In genomic region chr10:49691588-49691987, GRCh38 we compare ENCODE assay signal across 25 cellular contexts. TPM values are rescaled to one million over a fixed set of nuclear protein-coding genes. Genes with fewer than 3 reads are reported as not detected.
DNase-seq lines count a peak whose midpoint lies in the region; ATAC-seq, FAIRE-seq and TF ChIP-seq lines count a peak whose summit lies in the region.
"Had no signal": no experiment of that assay in that cellular context is flagged by ENCODE, and none has a peak within 500 bp of the region (broad histone marks: within the 10 kb centered on the region; RNA-seq: fewer than 3 reads in every experiment).

No MANE protein-coding gene starts in this region.

- H3F3A ChIP-seq in GM23338 (replicated peaks; ENCODE audit: low read depth) = no peaks in the 10 kb centered on the region; the same call in 1 of the 2 replicates

- TF ChIP-seq CTCF in GM23338 (conservative IDR thresholded peaks at IDR 0.05; ENCODE audit: low read depth in 2 of 2) (no peak), H1 (IDR thresholded peaks at IDR 0.05; ENCODE audit: control extremely low read depth in 1 of 3, insufficient read depth in 1 of 3, low read depth in 1 of 3, low read length in 3 of 3) (no peak)

- no peak overlapping the region for H2BK120ac ChIP-seq in H1 (replicated peaks; ENCODE audit: low read depth, low read length)
- H2BK120ac ChIP-seq in neuronal stem cell (ENCODE audit: low read depth, low read length) = no peak overlapping the region

- H4K91ac ChIP-seq in H1 (replicated peaks; ENCODE audit: insufficient read length, low read length) = no peak overlapping the region
- no peak overlapping the region for H4K91ac ChIP-seq in neuronal stem cell (ENCODE audit: low read depth, low read length, poor library complexity)

- H2BK5ac ChIP-seq in H1 (ENCODE audit: low read depth, low read length) (no peak overlapping the region), neuronal stem cell (ENCODE audit: low read length) (no peak overlapping the region)

- peaks cover 35% of the 10 kb centered on the region for H3K9me3 Mint-ChIP-seq in GM23338
- H3K9me3 Mint-ChIP-seq in stimulated activated memory B cell treated with anti-CD40 and anti-IgM and Interleukin-4, amounts not matched to agents 10 μg/mL and 1 μg/mL and 100 μg/mL, for 72 hours = peaks cover 7% of the 10 kb centered on the region
- peaks cover 6% of the 10 kb centered on the region for H3K9me3 Mint-ChIP-seq in activated naive CD8-positive, alpha-beta T cell treated with anti-CD3 and anti-CD28 coated beads, Interleukin-2, amount 50 U/mL, for 24 hours
- H3K9me3 Mint-ChIP-seq in T-helper 2 cell treated with Interferon-gamma antibody and Interleukin-4, amounts not matched to agents 5 μg/mL and 100 μg/mL, for 36 hours = no peaks in the 10 kb centered on the region

- no peaks in the 10 kb centered on the region for H3K79me1 ChIP-seq in H1 (ENCODE audit: low read depth, low read length)
- H3K79me1 ChIP-seq in neuronal stem cell (ENCODE audit: low read depth, low read length) = peaks cover 1% of the 10 kb centered on the region

- no peaks in the 10 kb centered on the region for H3K23me2 ChIP-seq in H1 (ENCODE audit: low read depth, low read length)

- FAIRE-seq in H1 (lab: Jason Lieb, UNC) = no peak
- FAIRE-seq: A549, D721Med, GM12878 had no signal

- no peak overlapping the region for H4K8ac ChIP-seq in H1 (ENCODE audit: extremely low read depth, insufficient read depth, low read length)
- no peak overlapping the region for H4K8ac ChIP-seq in neuronal stem cell (ENCODE audit: low read depth, low read length)

- H4K5ac ChIP-seq in H1 (ENCODE audit: insufficient read length, low read depth, low read length) = no peak overlapping the region

- H3K4me1 ChIP-seq in GM23338 (ENCODE audit: insufficient read depth) = peaks cover 36% of the 10 kb centered on the region
- peaks cover 22 to 36% (median 25%) of the 10 kb centered on the region in 4 experiments for H3K4me1 ChIP-seq in H1 (replicated peaks in 1 of 4; ENCODE audit: control insufficient read depth in 3 of 4, insufficient read depth in 4 of 4, low read length in 3 of 4)
- peaks cover 0 to 7% of the 10 kb centered on the region in 2 donors for H3K4me1 ChIP-seq in neuronal stem cell (ENCODE audit: control insufficient read depth in 2 of 2, insufficient read depth in 1 of 2, low read depth in 1 of 2, low read length in 2 of 2)
- H3K4me1 ChIP-seq: A549; BE2C; BLaER1 treated with 17β-estradiol and CSF1 and Interleukin-3, amounts not matched to agents 10 nM and 100 nM had no signal

- H3K18ac ChIP-seq in H1 (ENCODE audit: extremely low read depth, low read length) = no peak overlapping the region; the same call in 1 of the 2 replicates
- H3K18ac ChIP-seq in neuronal stem cell (ENCODE audit: low read length) = peak overlapping the region; percentile 50

- H3K4ac ChIP-seq in H1 (replicated peaks; ENCODE audit: insufficient read length, low read depth, low read length) (no peak overlapping the region), neuronal stem cell (ENCODE audit: low read length) (no peak overlapping the region)

- H2BK12ac ChIP-seq in H1 (ENCODE audit: low read depth, low read length) (no peak overlapping the region), neuronal stem cell (ENCODE audit: low read length) (no peak overlapping the region)

- H2BK15ac ChIP-seq in H1 (ENCODE audit: low read length) (no peak overlapping the region), neuronal stem cell (ENCODE audit: low read length) (no peak overlapping the region)

- H3K27ac ChIP-seq in GM23338 (ENCODE audit: low read depth) = no peak overlapping the region
- no peak overlapping the region for H3K27ac ChIP-seq in H1 (ENCODE audit: low read depth, low read length)
- no peak overlapping the region for H3K27ac ChIP-seq in neuronal stem cell (replicated peaks; ENCODE audit: low read length)
- H3K27ac ChIP-seq: A549; BLaER1 treated with 17β-estradiol and CSF1 and Interleukin-3, amounts not matched to agents 10 nM and 100 nM had no signal

- peak overlapping the region; percentile 43; the same call in 1 of the 2 replicates for H3K4me3 ChIP-seq in GM23338
- peak overlapping the region in 2 of 4 experiments; percentile 1 to 51; a peak in 1 of 8 replicates for H3K4me3 ChIP-seq in H1 (ENCODE audit: extremely low read depth in 1 of 4, insufficient read depth in 2 of 4, low read depth in 3 of 4, low read length in 4 of 4)
- no peak overlapping the region for H3K4me3 ChIP-seq in neuronal stem cell (ENCODE audit: low read length in 2 of 2)
- H3K4me3 ChIP-seq: A549; BLaER1 treated with 17β-estradiol and CSF1 and Interleukin-3, amounts not matched to agents 10 nM and 100 nM; GM12878 had no signal

- no peak for TF ChIP-seq EP300 in H1 (IDR thresholded peaks at IDR 0.05; ENCODE audit: borderline replicate concordance in 1 of 2, low read depth in 2 of 2, low read length in 2 of 2)

- 28% methylated on average over 9 of the region's 9 CpGs; no CpG with 5 or more reads in 1 of the 2 experiments for WGBS in H1 (ENCODE audit: extremely low coverage in 1 of 2, insufficient coverage in 1 of 2, insufficient read length in 1 of 2, insufficient replicate concordance in 2 of 2, low coverage in 1 of 2, low lambda C conversion rate in 2 of 2, missing lambda C conversion rate in 1 of 2), 2 experiments
- WGBS in neuronal stem cell (ENCODE audit: extremely low coverage in 2 of 2, insufficient read length in 2 of 2, insufficient replicate concordance in 1 of 2), 2 donors = no CpG with 5 or more reads among the region's 9 CpGs

- CTCF ChIA-PET in H1 (lab: Charles Lee; ENCODE audit: partially characterized antibody) = interaction anchor here (0.8 to 2.1 kb wide), 10 partner anchors 8 to 98 kb away, joined by 3 to 10 read pairs (median 4); no protein-coding TSS in a partner anchor

- H2AK5ac ChIP-seq in H1 (ENCODE audit: low read depth, low read length) (no peak overlapping the region), neuronal stem cell (ENCODE audit: low read depth, low read length) (no peak overlapping the region)

- H3K14ac ChIP-seq in H1 (ENCODE audit: insufficient read length) (no peak overlapping the region), neuronal stem cell (ENCODE audit: low read length) (no peak overlapping the region)

- H3K36me3 ChIP-seq in GM23338 (ENCODE audit: insufficient read depth) (no peaks in the 10 kb centered on the region), H1 (ENCODE audit: control insufficient read depth in 2 of 4, insufficient read depth in 4 of 4, low read length in 3 of 4) (peaks cover 0 to 7% (median 0%) of the 10 kb centered on the region in 4 experiments; a peak in 1 of 8 replicates), neuronal stem cell (replicated peaks in 1 of 2; ENCODE audit: control insufficient read depth in 2 of 2, insufficient read depth in 2 of 2, low read length in 2 of 2) (no peaks in the 10 kb centered on the region)
- H3K36me3 ChIP-seq: BE2C; BLaER1 treated with 17β-estradiol and CSF1 and Interleukin-3, amounts not matched to agents 10 nM and 100 nM had no signal

- peaks cover 8 to 17% of the 10 kb centered on the region in 2 experiments; a peak in 3 of 4 replicates for H3K9me3 ChIP-seq in H1 (ENCODE audit: insufficient read depth in 2 of 2, low read depth in 1 of 2, low read length in 1 of 2)
- H3K9me3 ChIP-seq in neuronal stem cell (replicated peaks in 1 of 2; ENCODE audit: control insufficient read depth in 2 of 2, insufficient read depth in 1 of 2, low read depth in 1 of 2, low read length in 2 of 2) = peaks cover 6 to 10% of the 10 kb centered on the region in 2 donors
- H3K9me3 ChIP-seq: A549, BE2C had no signal

- H3K23ac ChIP-seq in H1 (ENCODE audit: insufficient read length) (no peak overlapping the region), neuronal stem cell (ENCODE audit: low read depth, low read length, poor library complexity) (peak overlapping the region; percentile 38)

- no peak for TF ChIP-seq RAD21 in H1 (IDR thresholded peaks at IDR 0.05 in 1 of 2, conservative IDR thresholded peaks at IDR 0.05 in 1 of 2; ENCODE audit: low read depth in 2 of 2, low read length in 2 of 2)

- POLR2A ChIA-PET in H1 (lab: Charles Lee; ENCODE audit: partially characterized antibody) = interaction anchor here (1.4 to 1.5 kb wide), 3 partner anchors 12 to 96 kb away, joined by 3 to 4 read pairs (median 3); partner anchors contain the start of gene C10orf53

- no peaks in the 10 kb centered on the region; the same call in 1 of the 2 replicates for H4K20me1 ChIP-seq in GM23338 (replicated peaks; ENCODE audit: insufficient read depth)
- H4K20me1 ChIP-seq in H1 (replicated peaks in 1 of 2; ENCODE audit: control insufficient read depth in 1 of 2, insufficient read depth in 2 of 2, low read length in 2 of 2) = peaks cover 5 to 10% of the 10 kb centered on the region in 2 experiments
- H4K20me1 ChIP-seq: BLaER1 treated with 17β-estradiol and CSF1 and Interleukin-3, amounts not matched to agents 10 nM and 100 nM had no signal

- H2AFZ ChIP-seq in GM23338 (no peak overlapping the region), H1 (ENCODE audit: low read length) (no peak overlapping the region), neuronal stem cell (ENCODE audit: low read length) (no peak overlapping the region)

- no peak overlapping the region for H3K27ac Mint-ChIP-seq in GM23338
- no peak overlapping the region for H3K27ac Mint-ChIP-seq in stimulated activated memory B cell treated with anti-CD40 and anti-IgM and Interleukin-4, amounts not matched to agents 10 μg/mL and 1 μg/mL and 100 μg/mL, for 72 hours
- H3K27ac Mint-ChIP-seq in activated naive CD8-positive, alpha-beta T cell treated with anti-CD3 and anti-CD28 coated beads, Interleukin-2, amount 50 U/mL, for 24 hours = no peak overlapping the region
- no peak overlapping the region for H3K27ac Mint-ChIP-seq in T-helper 2 cell treated with Interferon-gamma antibody and Interleukin-4, amounts not matched to agents 5 μg/mL and 100 μg/mL, for 36 hours
- H3K27ac Mint-ChIP-seq: CD14-positive monocyte; CD4-positive, alpha-beta T cell; CD8-positive, alpha-beta memory T cell; H9 had no signal

- H3K4me2 ChIP-seq in GM23338 (peak overlapping the region; percentile 74), H1 (ENCODE audit: insufficient read depth in 1 of 2, low read depth in 2 of 2, low read length in 2 of 2) (peak overlapping the region; percentile 67 to 73; a peak in 3 of 4 replicates), neuronal stem cell (ENCODE audit: insufficient read depth, low read length, poor library complexity, severe bottlenecking) (no peak overlapping the region)
- H3K4me2 ChIP-seq: A549; BLaER1 treated with 17β-estradiol and CSF1 and Interleukin-3, amounts not matched to agents 10 nM and 100 nM had no signal

- peaks cover 85% of the 10 kb centered on the region for H3K27me3 Mint-ChIP-seq in GM23338 (ENCODE audit: insufficient read depth, low read depth, poor library complexity)
- peaks cover 42% of the 10 kb centered on the region for H3K27me3 Mint-ChIP-seq in stimulated activated memory B cell treated with anti-CD40 and anti-IgM and Interleukin-4, amounts not matched to agents 10 μg/mL and 1 μg/mL and 100 μg/mL, for 72 hours
- peaks cover 49% of the 10 kb centered on the region for H3K27me3 Mint-ChIP-seq in activated naive CD8-positive, alpha-beta T cell treated with anti-CD3 and anti-CD28 coated beads, Interleukin-2, amount 50 U/mL, for 24 hours
- peaks cover 49% of the 10 kb centered on the region for H3K27me3 Mint-ChIP-seq in T-helper 2 cell treated with Interferon-gamma antibody and Interleukin-4, amounts not matched to agents 5 μg/mL and 100 μg/mL, for 36 hours (ENCODE audit: low read depth)

- peaks cover 14% of the 10 kb centered on the region; the same call in 2 of the 3 replicates for H3K36me3 Mint-ChIP-seq in GM23338 (ENCODE audit: low read depth)
- no peaks in the 10 kb centered on the region for H3K36me3 Mint-ChIP-seq in stimulated activated memory B cell treated with anti-CD40 and anti-IgM and Interleukin-4, amounts not matched to agents 10 μg/mL and 1 μg/mL and 100 μg/mL, for 72 hours
- H3K36me3 Mint-ChIP-seq in activated naive CD8-positive, alpha-beta T cell treated with anti-CD3 and anti-CD28 coated beads, Interleukin-2, amount 50 U/mL, for 24 hours (ENCODE audit: low read depth) = no peaks in the 10 kb centered on the region
- H3K36me3 Mint-ChIP-seq in T-helper 2 cell treated with Interferon-gamma antibody and Interleukin-4, amounts not matched to agents 5 μg/mL and 100 μg/mL, for 36 hours (ENCODE audit: low read depth) = no peaks in the 10 kb centered on the region
- H3K36me3 Mint-ChIP-seq: CD14-positive monocyte; CD8-positive, alpha-beta memory T cell had no signal

- DNase-seq in GM23338 (ENCODE audit: low spot score) (no peak), H1 (ENCODE audit: low read depth in 1 of 2, low spot score in 2 of 2) (no peak), neuronal stem cell (ENCODE audit: low spot score) (no peak)
- DNase-seq in activated naive CD8-positive, alpha-beta T cell treated with anti-CD3 and anti-CD28 coated beads, Interleukin-2, amount 50 U/mL, for 24 hours = no peak
- DNase-seq in T-helper 2 cell treated with Interferon-gamma antibody and Interleukin-4, amounts not matched to agents 5 μg/mL and 100 μg/mL, for 36 hours (ENCODE audit: low spot score) = no peak
- DNase-seq: 8988T; ACHN; AML-193; BE2C; CD4-positive, alpha-beta T cell; CD8-positive, alpha-beta memory T cell; DMS 273 treated with DMSO at 0.1 percent for 48 hours; DMS79; EL; GDM1; H9 had no signal

- no peak overlapping the region for H3K9ac ChIP-seq in H1 (replicated peaks in 1 of 4; ENCODE audit: extremely low read depth in 1 of 4, low read depth in 3 of 4, low read length in 3 of 4)
- no peak overlapping the region for H3K9ac ChIP-seq in neuronal stem cell (ENCODE audit: low read depth, low read length, poor library complexity)
- H3K9ac ChIP-seq: BLaER1 treated with 17β-estradiol and CSF1 and Interleukin-3, amounts not matched to agents 10 nM and 100 nM had no signal

- no peak overlapping the region for H3K56ac ChIP-seq in H1 (replicated peaks; ENCODE audit: insufficient read length, low read depth, low read length)

- H3K27me3 ChIP-seq in GM23338 (ENCODE audit: insufficient read depth) (peaks cover 97% of the 10 kb centered on the region), H1 (replicated peaks in 1 of 4; ENCODE audit: control insufficient read depth in 3 of 4, extremely low read depth in 1 of 4, insufficient read depth in 3 of 4, low read length in 3 of 4) (peaks cover 52 to 72% (median 70%) of the 10 kb centered on the region in 4 experiments), neuronal stem cell (ENCODE audit: control insufficient read depth in 3 of 3, insufficient read depth in 3 of 3, low read depth in 1 of 3, low read length in 3 of 3) (peaks cover 0 to 66% (median 33%) of the 10 kb centered on the region in 3 experiments)
- H3K27me3 ChIP-seq: BE2C had no signal

- TF ChIP-seq POLR2A in H1 (IDR thresholded peaks at IDR 0.05; ENCODE audit: control extremely low read depth in 1 of 2, low read depth in 2 of 2, low read length in 2 of 2) = no peak

- H3K4me1 Mint-ChIP-seq in GM23338 = peaks cover 53% of the 10 kb centered on the region
- H3K4me1 Mint-ChIP-seq in stimulated activated memory B cell treated with anti-CD40 and anti-IgM and Interleukin-4, amounts not matched to agents 10 μg/mL and 1 μg/mL and 100 μg/mL, for 72 hours = no peaks in the 10 kb centered on the region
- H3K4me1 Mint-ChIP-seq in activated naive CD8-positive, alpha-beta T cell treated with anti-CD3 and anti-CD28 coated beads, Interleukin-2, amount 50 U/mL, for 24 hours = no peaks in the 10 kb centered on the region
- no peaks in the 10 kb centered on the region for H3K4me1 Mint-ChIP-seq in T-helper 2 cell treated with Interferon-gamma antibody and Interleukin-4, amounts not matched to agents 5 μg/mL and 100 μg/mL, for 36 hours (ENCODE audit: low read depth)
- H3K4me1 Mint-ChIP-seq: CD14-positive monocyte; CD8-positive, alpha-beta memory T cell had no signal

- ATAC-seq in GM23338 (peak; percentile 16), HG02623 (IDR thresholded peaks at IDR 0.05; ENCODE audit: unreplicated experiment) (no peak)
- ATAC-seq in stimulated activated memory B cell treated with anti-CD40 and anti-IgM and Interleukin-4, amounts not matched to agents 10 μg/mL and 1 μg/mL and 100 μg/mL, for 72 hours = peak; percentile 6
- ATAC-seq in activated naive CD8-positive, alpha-beta T cell treated with anti-CD3 and anti-CD28 coated beads, Interleukin-2, amount 50 U/mL, for 24 hours = no peak
- ATAC-seq: A549, GM12878, HCT116 had no signal

- no peak overlapping the region; the same call in 2 of the 3 replicates for H3K4me3 Mint-ChIP-seq in GM23338
- no peak overlapping the region for H3K4me3 Mint-ChIP-seq in stimulated activated memory B cell treated with anti-CD40 and anti-IgM and Interleukin-4, amounts not matched to agents 10 μg/mL and 1 μg/mL and 100 μg/mL, for 72 hours
- no peak overlapping the region for H3K4me3 Mint-ChIP-seq in activated naive CD8-positive, alpha-beta T cell treated with anti-CD3 and anti-CD28 coated beads, Interleukin-2, amount 50 U/mL, for 24 hours
- no peak overlapping the region for H3K4me3 Mint-ChIP-seq in T-helper 2 cell treated with Interferon-gamma antibody and Interleukin-4, amounts not matched to agents 5 μg/mL and 100 μg/mL, for 36 hours
- H3K4me3 Mint-ChIP-seq: CD4-positive, alpha-beta T cell; CD8-positive, alpha-beta memory T cell had no signal

- no peaks in the 10 kb centered on the region; the same call in 1 of the 2 replicates for H3K9me2 ChIP-seq in GM23338 (ENCODE audit: insufficient read depth)

- H3K79me2 ChIP-seq in GM23338 (replicated peaks; ENCODE audit: insufficient read depth) = no peaks in the 10 kb centered on the region
- no peaks in the 10 kb centered on the region for H3K79me2 ChIP-seq in H1 (ENCODE audit: control insufficient read depth in 1 of 2, insufficient read depth in 2 of 2, low read length in 2 of 2)

- no peak overlapping the region for H2BK20ac ChIP-seq in H1 (ENCODE audit: low read length)

RNA-seq across cellular contexts. Expression of gene C10orf53, which starts 12.1 kb away (rescaled TPM):
- total RNA-seq in GM23338 (2014; rRNA removed; shearing (Covaris generic)) = not detected in 2 replicates
- not detected in 2 replicates for polyA plus RNA-seq in GM23338 (2016; fragmentation: Nextera tagmentation; extraction: Ambion mirVana)
- total RNA-seq in H1 (2021; fragmentation: NEBNext Ultra II Directional; extraction: Animal tissue kit (Norgen Biotek cat#: 25700)) = not detected in 2 replicates
- not detected in 2 replicates for polyA plus RNA-seq in H1 (2011; rRNA removed)
- not detected for polyA plus RNA-seq in H1 (2011; cell fraction: cytosol; rRNA removed)
- polyA plus RNA-seq in H1 (2011; cell fraction: nucleus; rRNA removed) = 0.16 TPM
- not detected in 4 replicates for polyA plus RNA-seq in H1 (2012, experiment 1 of 2)
- polyA plus RNA-seq in H1 (2012, experiment 2 of 2) = not detected
- not detected for polyA plus RNA-seq in H1 (2013, experiment 1 of 2)
- polyA plus RNA-seq in H1 (2013, experiment 2 of 2) = not detected
- polyA minus RNA-seq in H1 (2011; rRNA and poly(A)+ RNA removed) = not detected in 2 replicates
- not detected for polyA minus RNA-seq in H1 (2011; cell fraction: cytosol; rRNA and poly(A)+ RNA removed)
- polyA minus RNA-seq in H1 (2011; cell fraction: nucleus; rRNA and poly(A)+ RNA removed) = not detected
- polyA plus RNA-seq in neuronal stem cell (2013, experiment 1 of 2) = 0.08 TPM
- 0.06 TPM for polyA plus RNA-seq in neuronal stem cell (2013, experiment 2 of 2)
- total RNA-seq: CD4-positive, alpha-beta T cell; CD8-positive, alpha-beta memory T cell; GM12878; H4; H9 had no signal
- polyA plus RNA-seq: A549; CD14-positive monocyte; CD8-positive, alpha-beta memory T cell; GM12878 had no signal

Comparison
In these comparisons a context has a peak if more than half of its experiments do, and no peak if none do; other contexts are left out.
1. ATAC-seq: peak in GM23338 (single experiment) and stimulated activated memory B cell treated with anti-CD40 and anti-IgM and Interleukin-4, amounts not matched to agents 10 μg/mL and 1 μg/mL and 100 μg/mL, for 72 hours (single experiment); none in HG02623 (single experiment) and activated naive CD8-positive, alpha-beta T cell treated with anti-CD3 and anti-CD28 coated beads, Interleukin-2, amount 50 U/mL, for 24 hours (single experiment).